8 cellular contexts compared by ENCODE assay signal in genomic region chr12:113184900-113185179, GRCh38. TPM values are rescaled to one million over a fixed set of nuclear protein-coding genes. Genes with fewer than 3 reads are reported as not detected.
DNase-seq lines count a peak whose midpoint lies in the region; ATAC-seq, FAIRE-seq and TF ChIP-seq lines count a peak whose summit lies in the region.

No MANE protein-coding gene starts in this region.

- TF ChIP-seq CTCF in BJ (IDR thresholded peaks at IDR 0.05; ENCODE audit: insufficient read depth, low read depth, low read length), result no peak
- no peak for TF ChIP-seq CTCF in lower leg skin (IDR thresholded peaks at IDR 0.05)

- H3K27me3 ChIP-seq in BJ (ENCODE audit: control insufficient read depth, insufficient read depth, low read length), result no peaks in the 10 kb centered on the region

- WGBS in lower leg skin, 2 donors, result 0% methylated on average over 8 to 20 of the region's 20 CpGs

- intact Hi-C loops in lower leg skin (cut with DNase I; ENCODE audit: low total_unique reads), result no loop called here

- H3K36me3 ChIP-seq in BJ (ENCODE audit: control insufficient read depth, insufficient read depth, low read length), result peaks cover 5% of the 10 kb centered on the region

- FAIRE-seq in GM19239 (lab: Jason Lieb, UNC), result peak; percentile 98

- POLR2A ChIA-PET in BJ (lab: Charles Lee), result no interaction called here

- TF ChIP-seq POLR2A in lower leg skin (IDR thresholded peaks at IDR 0.05), result no peak

- peak overlapping the region; percentile 95 for H3K4me3 ChIP-seq in BJ (ENCODE audit: low read depth, low read length)
- peak overlapping the region; percentile 98 for H3K4me3 ChIP-seq in lower leg skin (ENCODE audit: low read depth, poor library complexity, severe bottlenecking)

- peak; percentile 77 for ATAC-seq in HG03442 (IDR thresholded peaks at IDR 0.05; ENCODE audit: unreplicated experiment)

- no peak for DNase-seq in BJ (ENCODE audit: low read depth)
- peak; percentile 86 for DNase-seq in GM19239 (ENCODE audit: insufficient read length, low spot score)
- peak; percentile 45 for DNase-seq in NCI-H748 treated with DMSO at 0.1 percent for 48 hours (lab: John Stamatoyannopoulos, UW)
- DNase-seq in activated CD4-positive, alpha-beta T cell treated with anti-CD3 and anti-CD28 coated beads, Interleukin-2, amount 50 U/mL, for 4 hours, result peak; percentile 83 to 85
- DNase-seq in dermis microvascular lymphatic vessel endothelial cell (ENCODE audit: low read depth in 2 of 2), result peak; percentile 61 to 89
- DNase-seq in lower leg skin (ENCODE audit: low spot score in 2 of 2), result peak; percentile 89 to 97
- peak; percentile 82 to 85 for DNase-seq in stimulated activated CD4-positive, alpha-beta T cell treated with anti-CD3 and anti-CD28 coated beads, Interleukin-4, amount 100 ng/mL, for 4 hours

- CTCF ChIA-PET in BJ (lab: Yijun Ruan, JAX), result interaction anchor here (1.0 to 1.7 kb wide), 3 partner anchors 11 to 240 kb away, joined by 3 to 10 read pairs (median 4); no protein-coding TSS in a partner anchor

RNA-seq across cellular contexts. Expression of gene DDX54, which starts 0.4 kb away (rescaled TPM):
- polyA plus RNA-seq in BJ (2011; rRNA removed), result 36.2 and 54.7 TPM in 2 replicates
- 24.3 and 36.4 TPM in 2 replicates for polyA minus RNA-seq in BJ (2011; rRNA and poly(A)+ RNA removed)
- total RNA-seq in dermis microvascular lymphatic vessel endothelial cell, result 32.5 and 38.8 TPM in 2 replicates
- 100 to 1,000 TPM in 1 of 4 donors, 10 to 100 TPM in 3; 48.6 to 106 (median 77.3) TPM for total RNA-seq in lower leg skin

RNA-seq across cellular contexts. Expression of gene RITA1, which starts 0.7 kb away (rescaled TPM):
- 13.2 and 19.4 TPM in 2 replicates for polyA plus RNA-seq in BJ (2011; rRNA removed)
- polyA minus RNA-seq in BJ (2011; rRNA and poly(A)+ RNA removed), result 5.8 and 9.7 TPM in 2 replicates
- total RNA-seq in dermis microvascular lymphatic vessel endothelial cell, result 14.2 and 21.4 TPM in 2 replicates
- 10 to 100 TPM; 14.5 to 25.8 (median 18.8) TPM for total RNA-seq in lower leg skin

RNA-seq across cellular contexts. Expression of gene CFAP73, which starts 35.3 kb away (rescaled TPM):
- not detected in 2 replicates for polyA plus RNA-seq in BJ (2011; rRNA removed)
- not detected in 2 replicates for polyA minus RNA-seq in BJ (2011; rRNA and poly(A)+ RNA removed)
- total RNA-seq in dermis microvascular lymphatic vessel endothelial cell (not detected in 2 replicates), lower leg skin (1 to 10 TPM in 2 of 4 donors, under 1 TPM in 1, not detected in 1; 0.38 to 4.3 (median 1.9) TPM)

RNA-seq across cellular contexts. Expression of gene TPCN1, which starts 36.4 kb away (rescaled TPM):
- 17.4 and 31.9 TPM in 2 replicates for polyA plus RNA-seq in BJ (2011; rRNA removed)
- polyA minus RNA-seq in BJ (2011; rRNA and poly(A)+ RNA removed), result 20.1 and 27.4 TPM in 2 replicates
- 5.5 and 7.2 TPM in 2 replicates for total RNA-seq in dermis microvascular lymphatic vessel endothelial cell
- 10 to 100 TPM; 16.5 to 38.4 (median 28.8) TPM for total RNA-seq in lower leg skin

RNA-seq across cellular contexts. Expression of gene RASAL1, which starts 49.3 kb away (rescaled TPM):
- polyA plus RNA-seq in BJ (2011; rRNA removed), result not detected in 2 replicates
- polyA minus RNA-seq in BJ (2011; rRNA and poly(A)+ RNA removed), result not detected in 2 replicates
- total RNA-seq in dermis microvascular lymphatic vessel endothelial cell (not detected in 2 replicates), lower leg skin (10 to 100 TPM; 39.3 to 59.3 (median 50.9) TPM)
